Comparison of ENCODE assay signal across 8 cellular contexts in the genomic region with DNA sequence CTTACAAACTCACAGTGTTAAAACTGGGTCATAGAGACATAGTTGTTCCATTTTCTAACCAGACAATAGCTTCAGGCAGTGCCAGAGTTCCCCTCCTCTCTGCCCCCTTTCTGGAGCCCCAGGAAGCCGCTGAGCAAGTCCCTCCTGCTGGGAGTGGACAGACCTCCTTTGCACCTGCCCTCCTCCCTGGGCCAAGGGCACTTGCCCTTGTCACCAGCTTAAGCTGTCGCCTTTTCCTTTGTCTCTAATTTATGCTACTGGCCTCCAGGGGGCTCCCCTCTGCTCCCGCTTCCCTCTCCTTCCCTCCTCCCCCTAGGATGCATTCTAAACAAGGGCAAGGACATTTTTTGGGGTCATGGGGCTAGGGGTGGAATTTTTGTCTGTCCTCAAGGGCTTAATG.
DNase-seq lines count a peak whose midpoint lies in the region; ATAC-seq, FAIRE-seq and TF ChIP-seq lines count a peak whose summit lies in the region.

No MANE protein-coding gene starts in this region.

- H3K9me3 ChIP-seq in NT2/D1 (ENCODE audit: insufficient read depth, low read length) (no peaks in the 10 kb centered on the region; the same call in 1 of the 2 replicates), heart left ventricle (peaks cover 0 to 3% (median 0%) of the 10 kb centered on the region in 12 donors)

- TF ChIP-seq CTCF in C4-2B (conservative IDR thresholded peaks at IDR 0.05) (peak; percentile 63), heart left ventricle (IDR thresholded peaks at IDR 0.05) (peak in 9 of 12 donors; percentile 5 to 41 (median 15))

- peak; percentile 17 for DNase-seq in GM12892 (ENCODE audit: insufficient read length)
- peak; percentile 56 for DNase-seq in NT2/D1 (ENCODE audit: low read depth, low spot score)
- DNase-seq in heart left ventricle: peak in 1 of 5 donors; percentile 38
- no peak for DNase-seq in mesenteric fat pad (ENCODE audit: low spot score)
- no peak for DNase-seq in effector CD4-positive, alpha-beta T cell
- DNase-seq in midbrain (lab: John Stamatoyannopoulos, UW): no peak
- DNase-seq in medulla oblongata (ENCODE audit: extremely low spot score): no peak

- H3K4me3 ChIP-seq in NT2/D1 (ENCODE audit: insufficient read length, low read depth) (no peak overlapping the region), heart left ventricle (no peak overlapping the region)

- no peaks in the 10 kb centered on the region for H3K36me3 ChIP-seq in NT2/D1 (ENCODE audit: insufficient read depth, insufficient read length, low read length)
- no peaks in the 10 kb centered on the region for H3K36me3 ChIP-seq in heart left ventricle

- no peak for FAIRE-seq in GM12892 (lab: Jason Lieb, UNC)

- H3K27ac ChIP-seq in C4-2B (no peak overlapping the region), heart left ventricle (peak overlapping the region in 2 of 12 donors; percentile 18 to 58)

- no peak overlapping the region for H3K9ac ChIP-seq in NT2/D1 (ENCODE audit: insufficient read length, low read depth)

- H3K27me3 ChIP-seq in NT2/D1 (ENCODE audit: insufficient read depth, insufficient read length) (no peaks in the 10 kb centered on the region), heart left ventricle (no peaks in the 10 kb centered on the region)

- intact Hi-C loops in heart left ventricle (cut with DNase I): loop anchor here in 1 of 10 donors (5.0 kb wide), 1 partner anchor 161 kb away; no protein-coding TSS in a partner anchor

- 27 to 38% (median 32%) methylated on average over 3 of the region's 3 CpGs for WGBS in heart left ventricle, 4 donors

- ATAC-seq in heart left ventricle: peak in 1 of 4 donors; percentile 42

- H3K4me1 ChIP-seq in NT2/D1 (ENCODE audit: insufficient read depth, insufficient read length) (peaks cover 10% of the 10 kb centered on the region), heart left ventricle (peaks cover 0 to 6% (median 0%) of the 10 kb centered on the region in 12 donors)

- TF ChIP-seq POLR2A in GM12892 (IDR thresholded peaks at IDR 0.05; ENCODE audit: low read depth, low read length) (no peak), heart left ventricle (IDR thresholded peaks at IDR 0.05) (no peak)

Comparison
In these comparisons a context has a peak if more than half of its experiments do, and no peak if none do; other contexts are left out.
1. DNase-seq: peak in GM12892 (single experiment) and NT2/D1 (single experiment); none in mesenteric fat pad (single experiment), effector CD4-positive, alpha-beta T cell (single experiment), midbrain (single experiment) and medulla oblongata (single experiment).